In the genomic region with DNA sequence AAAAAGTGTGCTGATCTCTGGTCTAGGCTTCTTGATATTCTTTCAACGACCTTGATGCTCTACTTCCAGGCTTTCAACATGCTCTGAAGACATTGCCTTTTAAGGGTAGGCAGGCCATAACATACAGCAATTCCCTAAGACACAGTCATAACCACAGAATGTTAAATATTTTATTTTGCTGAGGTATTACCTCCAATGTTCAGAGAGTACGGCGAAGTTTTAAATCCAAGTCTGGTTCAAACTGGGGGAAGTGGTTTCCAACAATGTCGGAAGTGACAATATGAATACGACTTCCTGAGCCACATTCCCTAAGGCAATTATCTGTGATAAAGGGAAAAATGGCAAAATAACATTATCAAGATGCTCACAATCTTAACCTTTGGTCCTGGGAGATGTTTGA, we compare ENCODE assay signal across 19 cellular contexts.
A peak's percentile ranks its signal among the peaks of the same experiment; 100 is the strongest.
DNase-seq lines count a peak whose midpoint lies in the region; ATAC-seq, FAIRE-seq and TF ChIP-seq lines count a peak whose summit lies in the region.
"Had no signal": no experiment of that assay in that cellular context is flagged by ENCODE, and none has a peak within 500 bp of the region (broad histone marks: within the 10 kb centered on the region; RNA-seq: fewer than 3 reads in every experiment).

No MANE protein-coding gene starts in this region.

- no peak for TF ChIP-seq CTCF in cardiac fibroblast (IDR thresholded peaks at IDR 0.05; ENCODE audit: low read depth, low read length)
- no peak for TF ChIP-seq CTCF in keratinocyte (optimal IDR thresholded peaks at IDR 0.05 in 1 of 3, IDR thresholded peaks at IDR 0.05 in 1 of 3, conservative IDR thresholded peaks at IDR 0.05 in 1 of 3; ENCODE audit: extremely low read depth in 1 of 3, insufficient read depth in 2 of 3, low read length in 3 of 3)
- TF ChIP-seq CTCF in ascending aorta (IDR thresholded peaks at IDR 0.05): no peak
- no peak for TF ChIP-seq CTCF in gastrocnemius medialis (IDR thresholded peaks at IDR 0.05 in 4 of 5, conservative IDR thresholded peaks at IDR 0.05 in 1 of 5)

- no peaks in the 10 kb centered on the region for H3K36me3 ChIP-seq in keratinocyte (ENCODE audit: control insufficient read depth in 2 of 2, extremely low read depth in 1 of 2, insufficient read depth in 2 of 2, low read length in 2 of 2)
- H3K36me3 ChIP-seq in ascending aorta: no peaks in the 10 kb centered on the region
- no peaks in the 10 kb centered on the region for H3K36me3 ChIP-seq in gastrocnemius medialis

- H3K79me2 ChIP-seq in keratinocyte (ENCODE audit: control insufficient read depth, insufficient read depth, low read length): no peaks in the 10 kb centered on the region
- H3K79me2 ChIP-seq: parathyroid adenoma had no signal

- no peaks in the 10 kb centered on the region for H3K9me1 ChIP-seq in keratinocyte (ENCODE audit: control insufficient read depth, extremely low read depth, insufficient read depth, low read length)

- H2AFZ ChIP-seq in keratinocyte (ENCODE audit: control insufficient read depth, low read length): no peak overlapping the region
- H2AFZ ChIP-seq: parathyroid adenoma had no signal

- no peak for ATAC-seq in left cardiac atrium
- no peak for ATAC-seq in gastrocnemius medialis

- no peak for TF ChIP-seq POLR2A in gastrocnemius medialis (IDR thresholded peaks at IDR 0.05)

- dilution Hi-C loops in keratinocyte (cut with MboI; ENCODE audit: extremely low pct_ligation_motif_present, low sequenced_read_pairs): no loop called here

- FAIRE-seq in keratinocyte (lab: Jason Lieb, UNC): peak; percentile 96

- intact Hi-C loops in ascending aorta (cut with DNase I): no loop called here
- intact Hi-C loops in left cardiac atrium (cut with DNase I): no loop called here
- intact Hi-C loops in gastrocnemius medialis (cut with DNase I; ENCODE audit: low total_unique reads): no loop called here

- no peaks in the 10 kb centered on the region for H4K20me1 ChIP-seq in keratinocyte (ENCODE audit: control insufficient read depth, extremely low read depth, insufficient read depth, low read length)

- no peak overlapping the region for H3K9ac ChIP-seq in keratinocyte (ENCODE audit: control insufficient read depth, extremely low read depth, insufficient read depth, low read length)
- H3K9ac ChIP-seq: parathyroid adenoma had no signal

- in situ Hi-C loops in gastrocnemius medialis (cut with MboI; ENCODE audit: low sequenced_read_pairs in 4 of 4): no loop called here

- no peaks in the 10 kb centered on the region for H3K27me3 ChIP-seq in keratinocyte (ENCODE audit: control insufficient read depth, extremely low read depth, insufficient read depth, low read length)
- no peaks in the 10 kb centered on the region for H3K27me3 ChIP-seq in ascending aorta
- no peaks in the 10 kb centered on the region for H3K27me3 ChIP-seq in gastrocnemius medialis

- DNase-seq in AG08395 (ENCODE audit: low spot score) (peak; percentile 47), M059J (ENCODE audit: low read depth) (peak; percentile 97), cardiac fibroblast (ENCODE audit: low read depth in 2 of 2) (peak; percentile 86 to 97), keratinocyte (ENCODE audit: low read depth, low spot score) (peak; percentile 65), GOT3 (lab: John Stamatoyannopoulos, UW) (no peak), ascending aorta (ENCODE audit: low spot score in 2 of 2) (no peak), left cardiac atrium (no peak), gastrocnemius medialis (no peak)
- DNase-seq: activated CD4-positive, alpha-beta T cell treated with anti-CD3 and anti-CD28 coated beads, Interleukin-2, amount 10 ng/mL, durations not matched to agents 7 days and 5 days; activated T-cell treated with anti-CD3 and anti-CD28 coated beads, Interleukin-2, amount 50 U/mL, for 48 hours; DMS 273 treated with DMSO at 0.1 percent for 48 hours; effector CD8-positive, alpha-beta T cell; H9; head of caudate nucleus; Karpas-422; NCI-H1694; NCI-H526 treated with DMSO at 0.1 percent for 48 hours; stimulated activated CD4-positive, alpha-beta T cell treated with anti-CD3 and anti-CD28 coated beads, Interleukin-12 subunit alpha, Interleukin-12 subunit beta, amount 100 ng/mL, for 4 hours had no signal

- no peaks in the 10 kb centered on the region for H3K9me3 ChIP-seq in keratinocyte (ENCODE audit: control insufficient read depth, low read depth, low read length)
- no peaks in the 10 kb centered on the region for H3K9me3 ChIP-seq in ascending aorta
- no peaks in the 10 kb centered on the region for H3K9me3 ChIP-seq in gastrocnemius medialis

- H3K4me3 ChIP-seq in cardiac fibroblast (replicated peaks in 1 of 2; ENCODE audit: low read depth in 2 of 2, low read length in 2 of 2) (no peak overlapping the region), keratinocyte (ENCODE audit: control insufficient read depth in 2 of 3, extremely low read depth in 1 of 3, insufficient read depth in 2 of 3, low read depth in 1 of 3, low read length in 3 of 3) (no peak overlapping the region), ascending aorta (no peak overlapping the region), gastrocnemius medialis (no peak overlapping the region)

- no peak overlapping the region for H3K4me2 ChIP-seq in keratinocyte (ENCODE audit: control insufficient read depth, extremely low read depth, insufficient read depth, low read depth, low read length)

- H3K27ac ChIP-seq in keratinocyte (ENCODE audit: control insufficient read depth, insufficient read depth, low read length): peak overlapping the region; percentile 29
- H3K27ac ChIP-seq in ascending aorta: no peak overlapping the region
- no peak overlapping the region for H3K27ac ChIP-seq in gastrocnemius medialis
- H3K27ac ChIP-seq: parathyroid adenoma had no signal

- H3K4me1 ChIP-seq in keratinocyte (ENCODE audit: control insufficient read depth, extremely low read depth, insufficient read depth, low read length): peaks cover 34% of the 10 kb centered on the region
- H3K4me1 ChIP-seq in ascending aorta: no peaks in the 10 kb centered on the region
- H3K4me1 ChIP-seq in gastrocnemius medialis: no peaks in the 10 kb centered on the region
- H3K4me1 ChIP-seq: parathyroid adenoma had no signal

Comparison
In these comparisons a context has a peak if more than half of its experiments do, and no peak if none do; other contexts are left out.
1. DNase-seq: peak in AG08395 (single experiment), M059J (single experiment), cardiac fibroblast (2 of 2) and keratinocyte (single experiment); none in GOT3 (single experiment), ascending aorta (0 of 2), left cardiac atrium (single experiment) and gastrocnemius medialis (0 of 2).